Comparison of ENCODE assay signal across 27 cellular contexts in genomic region chr6:143490244-143490643, GRCh38. TPM values are rescaled to one million over a fixed set of nuclear protein-coding genes. Genes with fewer than 3 reads are reported as not detected.
DNase-seq lines count a peak whose midpoint lies in the region; ATAC-seq, FAIRE-seq and TF ChIP-seq lines count a peak whose summit lies in the region.
"Had no signal": no experiment of that assay in that cellular context is flagged by ENCODE, and none has a peak within 500 bp of the region (broad histone marks: within the 10 kb centered on the region; RNA-seq: fewer than 3 reads in every experiment).

No MANE protein-coding gene starts in this region.

- intact Hi-C loops in HepG2 (cut with micrococcal nuclease; ENCODE audit: unreplicated experiment) (no loop called here), right lobe of liver (cut with DNase I) (no loop called here)

- H3K4me2 ChIP-seq in HepG2 (ENCODE audit: low read depth, low read length): no peak overlapping the region
- H3K4me2 ChIP-seq: A549, BLaER1 had no signal

- no peaks in the 10 kb centered on the region for H3K9me3 Mint-ChIP-seq in nephron progenitor cell
- H3K9me3 Mint-ChIP-seq: CD14-positive monocyte; CD4-positive, CD25-positive, alpha-beta regulatory T cell; CD8-positive, alpha-beta memory T cell had no signal

- no peaks in the 10 kb centered on the region for H3K4me1 Mint-ChIP-seq in nephron progenitor cell
- H3K4me1 Mint-ChIP-seq: B cell; CD4-positive, alpha-beta memory T cell; CD8-positive, alpha-beta memory T cell had no signal

- peaks cover 19% of the 10 kb centered on the region for H3K36me3 Mint-ChIP-seq in nephron progenitor cell (ENCODE audit: low read depth)

- H3K9me3 ChIP-seq in HepG2 (ENCODE audit: low read length) (no peaks in the 10 kb centered on the region), right lobe of liver (no peaks in the 10 kb centered on the region), BE2C (no peaks in the 10 kb centered on the region)
- H3K9me3 ChIP-seq: A549, BLaER1 had no signal

- no peak overlapping the region for H3K9ac ChIP-seq in HepG2 (ENCODE audit: insufficient read depth, low read depth, low read length)
- H3K9ac ChIP-seq: BLaER1 had no signal

- WGBS in HepG2 (ENCODE audit: low lambda C conversion rate): 98% methylated on average over 1 of the region's 1 CpG
- 100% methylated on average over 1 of the region's 1 CpG for WGBS in right lobe of liver (ENCODE audit: insufficient coverage, low coverage, low lambda C conversion rate, missing lambda C conversion rate)

- no peaks in the 10 kb centered on the region for H4K20me1 ChIP-seq in HepG2 (ENCODE audit: insufficient read depth, low read length)
- H4K20me1 ChIP-seq: BLaER1 had no signal

- H3K4me1 ChIP-seq in HepG2 (ENCODE audit: insufficient read depth, low read length): no peaks in the 10 kb centered on the region
- H3K4me1 ChIP-seq in right lobe of liver: no peaks in the 10 kb centered on the region
- H3K4me1 ChIP-seq in BE2C: no peaks in the 10 kb centered on the region
- H3K4me1 ChIP-seq: A549, BLaER1 had no signal

- TF ChIP-seq POLR2A in HepG2 (IDR thresholded peaks at IDR 0.05; ENCODE audit: insufficient read depth in 1 of 2, low read depth in 2 of 2, low read length in 2 of 2) (no peak), right lobe of liver (IDR thresholded peaks at IDR 0.05) (no peak)

- no peak for TF ChIP-seq RAD21 in HepG2 (CRISPR knock-in tag; IDR thresholded peaks at IDR 0.05)

- H3K79me2 ChIP-seq in HepG2 (ENCODE audit: insufficient read depth, low read length): no peaks in the 10 kb centered on the region

- FAIRE-seq in HepG2 (lab: Jason Lieb, UNC): no peak
- FAIRE-seq: A549, GM12878, GM12892, GM18507 had no signal

- ATAC-seq in HepG2 (peak; percentile 23; the same call in 2 of the 3 replicates), right lobe of liver (no peak)
- ATAC-seq: GM12878 had no signal

- H3K36me3 ChIP-seq in HepG2 (replicated peaks in 1 of 2; ENCODE audit: control insufficient read depth in 1 of 2, insufficient read depth in 2 of 2, low read length in 2 of 2) (peaks cover 5 to 17% of the 10 kb centered on the region in 2 experiments; a peak in 3 of 5 replicates), right lobe of liver (peaks cover 0 to 12% (median 0%) of the 10 kb centered on the region in 4 donors), BE2C (no peaks in the 10 kb centered on the region)

- H3K27me3 Mint-ChIP-seq in nephron progenitor cell (ENCODE audit: low read depth, poor library complexity): no peaks in the 10 kb centered on the region
- H3K27me3 Mint-ChIP-seq: B cell; CD4-positive, alpha-beta memory T cell; CD4-positive, CD25-positive, alpha-beta regulatory T cell; CD8-positive, alpha-beta memory T cell had no signal

- H3K4me3 ChIP-seq in HepG2 (replicated peaks in 1 of 3; ENCODE audit: insufficient read depth in 1 of 3, low read depth in 2 of 3, low read length in 3 of 3) (no peak overlapping the region), right lobe of liver (no peak overlapping the region), BE2C (ENCODE audit: low read depth, low read length) (no peak overlapping the region)
- H3K4me3 ChIP-seq: A549, BLaER1, GM12878 had no signal

- in situ Hi-C loops in HepG2 (cut with HindIII; ENCODE audit: extremely low pct_ligation_motif_present, low pct_unique_long_range_greater_than_20kb): no loop called here

- TF ChIP-seq CTCF in HepG2 (CRISPR knock-in tag; IDR thresholded peaks at IDR 0.05) (no peak), right lobe of liver (IDR thresholded peaks at IDR 0.05) (no peak), nephron progenitor cell (IDR thresholded peaks at IDR 0.05) (no peak), BE2C (IDR thresholded peaks at IDR 0.05; ENCODE audit: low read depth, low read length) (no peak)

- H2AFZ ChIP-seq in HepG2 (ENCODE audit: low read length): no peak overlapping the region

- peak overlapping the region; percentile 18 for H3K27ac Mint-ChIP-seq in nephron progenitor cell
- H3K27ac Mint-ChIP-seq: B cell; CD14-positive monocyte; CD8-positive, alpha-beta memory T cell had no signal

- CTCF ChIA-PET in HepG2 (lab: Yijun Ruan, JAX; ENCODE audit: low intra/inter-chr PET ratio, low total read pairs): no interaction called here

- POLR2A ChIA-PET in HepG2 (lab: Yijun Ruan, JAX): interaction anchor here (1.1 kb wide), 1 partner anchor 40 kb away, joined by 3 read pairs; the partner anchor contains the start of genes ADAT2 and PEX3

- H3K27me3 ChIP-seq in HepG2 (ENCODE audit: control insufficient read depth in 1 of 2, insufficient read depth in 2 of 2, low read length in 2 of 2) (no peaks in the 10 kb centered on the region), right lobe of liver (no peaks in the 10 kb centered on the region), BE2C (no peaks in the 10 kb centered on the region)
- H3K27me3 ChIP-seq: BLaER1 had no signal

- DNase-seq in NCI-H1105 treated with DMSO at 0.1 percent for 48 hours (lab: John Stamatoyannopoulos, UW) (peak; percentile 6), NCI-H1105 (lab: John Stamatoyannopoulos, UW) (no peak), HepG2 (ENCODE audit: low spot score) (no peak), right lobe of liver (no peak), nephron progenitor cell (no peak), BE2C (no peak)
- DNase-seq: AML-193; C1 segment of cervical spinal cord; CD4-positive, alpha-beta memory T cell; CD4-positive, CD25-positive, alpha-beta regulatory T cell; CD8-positive, alpha-beta memory T cell; COR-L47; DMS 273 treated with DMSO at 0.1 percent for 48 hours; DMS153; DMS53; DMS79; DND-41; EL; GDM1 had no signal

- BruUV-seq in HepG2 (replicated peaks; lab: Mats Ljungman, UMichigan): no TSS peak

- no peak overlapping the region for H3K27ac ChIP-seq in HepG2 (ENCODE audit: extremely low read length, insufficient read depth, low read length)
- no peak overlapping the region for H3K27ac ChIP-seq in right lobe of liver
- H3K27ac ChIP-seq: 22Rv1, A549, BLaER1 had no signal

- TF ChIP-seq EP300 in HepG2 (IDR thresholded peaks at IDR 0.05; ENCODE audit: low read depth in 2 of 2, low read length in 2 of 2): no peak
- no peak for TF ChIP-seq EP300 in HepG2 (CRISPR knock-in tag; IDR thresholded peaks at IDR 0.05; ENCODE audit: borderline replicate concordance)

- H3K4me3 Mint-ChIP-seq in nephron progenitor cell: no peak overlapping the region
- H3K4me3 Mint-ChIP-seq: B cell; CD14-positive monocyte; CD4-positive, alpha-beta memory T cell; CD4-positive, CD25-positive, alpha-beta regulatory T cell; CD8-positive, alpha-beta memory T cell had no signal

RNA-seq across cellular contexts. Expression of gene FUCA2, which starts 21.3 kb away (rescaled TPM):
- total RNA-seq in HepG2 (2016; rRNA removed; fragmentation: Illumina TruSeq; extraction: Trizol) (60.9 and 144 TPM in 2 replicates), right lobe of liver (10 to 100 TPM; 28.6 to 58.7 (median 35.1) TPM)
- 23.5 and 26.4 TPM in 2 replicates for total RNA-seq in HepG2 (2016; cell fraction: cytosol; rRNA removed; fragmentation: Illumina TruSeq; extraction: Trizol; ENCODE audit: low read depth)
- total RNA-seq in HepG2 (2016; cell fraction: insoluble cytoplasmic fraction; rRNA removed; fragmentation: Illumina TruSeq; extraction: Trizol): 55.0 and 140 TPM in 2 replicates
- 36.8 and 44.6 TPM in 2 replicates for total RNA-seq in HepG2 (2016; cell fraction: membrane; rRNA removed; fragmentation: Illumina TruSeq; extraction: Trizol)
- total RNA-seq in HepG2 (2016; cell fraction: nucleus; rRNA removed; fragmentation: Illumina TruSeq; extraction: Trizol): 123 and 143 TPM in 2 replicates
- polyA plus RNA-seq in HepG2 (2011; rRNA removed): 63.3 and 87.4 TPM in 2 replicates
- polyA plus RNA-seq in HepG2 (2011; cell fraction: cytosol; rRNA removed): 54.5 and 64.8 TPM in 2 replicates
- polyA plus RNA-seq in HepG2 (2011; cell fraction: nucleus; rRNA removed): 27.1 and 30.2 TPM in 2 replicates
- 72.3 and 89.4 TPM in 2 replicates for polyA plus RNA-seq in HepG2 (2012)
- 26.5 and 27.8 TPM in 2 replicates for polyA plus RNA-seq in HepG2 (2016; cell fraction: cytosol; fragmentation: Illumina TruSeq; extraction: Trizol; ENCODE audit: low read depth)
- 56.4 and 62.4 TPM in 2 replicates for polyA plus RNA-seq in HepG2 (2016; cell fraction: insoluble cytoplasmic fraction; fragmentation: Illumina TruSeq; extraction: Trizol; ENCODE audit: low read depth)
- 30.3 and 34.9 TPM in 2 replicates for polyA plus RNA-seq in HepG2 (2016; cell fraction: membrane; fragmentation: Illumina TruSeq; extraction: Trizol; ENCODE audit: low read depth)
- polyA plus RNA-seq in HepG2 (2016; cell fraction: nucleus; fragmentation: Illumina TruSeq; extraction: Trizol; ENCODE audit: insufficient read depth, low read depth): 188 and 199 TPM in 2 replicates
- polyA minus RNA-seq in HepG2 (2011; rRNA and poly(A)+ RNA removed; ENCODE audit: low replicate concordance): 29.0 and 29.5 TPM in 2 replicates
- polyA minus RNA-seq in HepG2 (2011; cell fraction: cytosol; rRNA and poly(A)+ RNA removed): 29.7 and 34.5 TPM in 2 replicates
- 28.2 and 30.0 TPM in 2 replicates for polyA minus RNA-seq in HepG2 (2011; cell fraction: nucleus; rRNA and poly(A)+ RNA removed)
- polyA plus RNA-seq in BE2C (2012; ENCODE audit: insufficient read depth, insufficient read length, low read depth): 30.4 TPM

RNA-seq across cellular contexts. Expression of gene PEX3, which starts 39.6 kb away (rescaled TPM):
- 40.8 and 50.5 TPM in 2 replicates for total RNA-seq in HepG2 (2016; rRNA removed; fragmentation: Illumina TruSeq; extraction: Trizol)
- total RNA-seq in HepG2 (2016; cell fraction: cytosol; rRNA removed; fragmentation: Illumina TruSeq; extraction: Trizol; ENCODE audit: low read depth): 5.8 and 6.4 TPM in 2 replicates
- total RNA-seq in HepG2 (2016; cell fraction: insoluble cytoplasmic fraction; rRNA removed; fragmentation: Illumina TruSeq; extraction: Trizol): 42.6 and 48.9 TPM in 2 replicates
- total RNA-seq in HepG2 (2016; cell fraction: membrane; rRNA removed; fragmentation: Illumina TruSeq; extraction: Trizol): 7.4 and 8.1 TPM in 2 replicates
- 38.5 and 40.8 TPM in 2 replicates for total RNA-seq in HepG2 (2016; cell fraction: nucleus; rRNA removed; fragmentation: Illumina TruSeq; extraction: Trizol)
- 23.8 and 30.9 TPM in 2 replicates for polyA plus RNA-seq in HepG2 (2011; rRNA removed)
- 11.9 and 12.0 TPM in 2 replicates for polyA plus RNA-seq in HepG2 (2011; cell fraction: cytosol; rRNA removed)
- polyA plus RNA-seq in HepG2 (2011; cell fraction: nucleus; rRNA removed): 11.0 and 11.6 TPM in 2 replicates
- polyA plus RNA-seq in HepG2 (2012): 15.2 and 23.5 TPM in 2 replicates
- polyA plus RNA-seq in HepG2 (2016; cell fraction: cytosol; fragmentation: Illumina TruSeq; extraction: Trizol; ENCODE audit: low read depth): 2.8 and 3.7 TPM in 2 replicates
- polyA plus RNA-seq in HepG2 (2016; cell fraction: insoluble cytoplasmic fraction; fragmentation: Illumina TruSeq; extraction: Trizol; ENCODE audit: low read depth): 50.8 and 51.6 TPM in 2 replicates
- 6.0 TPM in 2 replicates for polyA plus RNA-seq in HepG2 (2016; cell fraction: membrane; fragmentation: Illumina TruSeq; extraction: Trizol; ENCODE audit: low read depth)
- polyA plus RNA-seq in HepG2 (2016; cell fraction: nucleus; fragmentation: Illumina TruSeq; extraction: Trizol; ENCODE audit: insufficient read depth, low read depth): 46.8 and 53.0 TPM in 2 replicates
- polyA minus RNA-seq in HepG2 (2011; rRNA and poly(A)+ RNA removed; ENCODE audit: low replicate concordance): 20.4 and 21.0 TPM in 2 replicates
- polyA minus RNA-seq in HepG2 (2011; cell fraction: cytosol; rRNA and poly(A)+ RNA removed): 17.1 and 20.5 TPM in 2 replicates
- polyA minus RNA-seq in HepG2 (2011; cell fraction: nucleus; rRNA and poly(A)+ RNA removed): 55.8 and 64.9 TPM in 2 replicates
- 10 to 100 TPM; 16.0 to 23.6 (median 18.7) TPM for total RNA-seq in right lobe of liver
- 10.6 TPM for polyA plus RNA-seq in BE2C (2012; ENCODE audit: insufficient read depth, insufficient read length, low read depth)

RNA-seq across cellular contexts. Expression of gene ADAT2, which starts 39.7 kb away (rescaled TPM):
- total RNA-seq in HepG2 (2016; rRNA removed; fragmentation: Illumina TruSeq; extraction: Trizol) (15.0 and 18.3 TPM in 2 replicates), right lobe of liver (1 to 10 TPM; 3.6 to 5.2 (median 4.2) TPM)
- 2.8 TPM in 2 replicates for total RNA-seq in HepG2 (2016; cell fraction: cytosol; rRNA removed; fragmentation: Illumina TruSeq; extraction: Trizol; ENCODE audit: low read depth)
- 13.6 and 18.6 TPM in 2 replicates for total RNA-seq in HepG2 (2016; cell fraction: insoluble cytoplasmic fraction; rRNA removed; fragmentation: Illumina TruSeq; extraction: Trizol)
- total RNA-seq in HepG2 (2016; cell fraction: membrane; rRNA removed; fragmentation: Illumina TruSeq; extraction: Trizol): 6.8 and 7.5 TPM in 2 replicates
- total RNA-seq in HepG2 (2016; cell fraction: nucleus; rRNA removed; fragmentation: Illumina TruSeq; extraction: Trizol): 40.6 and 48.3 TPM in 2 replicates
- 8.6 and 10.5 TPM in 2 replicates for polyA plus RNA-seq in HepG2 (2011; rRNA removed)
- 2.9 and 3.7 TPM in 2 replicates for polyA plus RNA-seq in HepG2 (2011; cell fraction: cytosol; rRNA removed)
- polyA plus RNA-seq in HepG2 (2011; cell fraction: nucleus; rRNA removed): 17.9 and 26.3 TPM in 2 replicates
- 10.9 and 11.5 TPM in 2 replicates for polyA plus RNA-seq in HepG2 (2012)
- 1.3 and 1.5 TPM in 2 replicates for polyA plus RNA-seq in HepG2 (2016; cell fraction: cytosol; fragmentation: Illumina TruSeq; extraction: Trizol; ENCODE audit: low read depth)
- polyA plus RNA-seq in HepG2 (2016; cell fraction: insoluble cytoplasmic fraction; fragmentation: Illumina TruSeq; extraction: Trizol; ENCODE audit: low read depth): 10.9 and 12.5 TPM in 2 replicates
- polyA plus RNA-seq in HepG2 (2016; cell fraction: membrane; fragmentation: Illumina TruSeq; extraction: Trizol; ENCODE audit: low read depth): 3.6 and 4.2 TPM in 2 replicates
- 102 and 108 TPM in 2 replicates for polyA plus RNA-seq in HepG2 (2016; cell fraction: nucleus; fragmentation: Illumina TruSeq; extraction: Trizol; ENCODE audit: insufficient read depth, low read depth)
- polyA minus RNA-seq in HepG2 (2011; rRNA and poly(A)+ RNA removed; ENCODE audit: low replicate concordance): 2.9 and 4.0 TPM in 2 replicates
- polyA minus RNA-seq in HepG2 (2011; cell fraction: cytosol; rRNA and poly(A)+ RNA removed): 2.2 and 3.1 TPM in 2 replicates
- 37.0 and 37.2 TPM in 2 replicates for polyA minus RNA-seq in HepG2 (2011; cell fraction: nucleus; rRNA and poly(A)+ RNA removed)
- 5.2 TPM for polyA plus RNA-seq in BE2C (2012; ENCODE audit: insufficient read depth, insufficient read length, low read depth)
